Comparison of ENCODE assay signal across 1 cellular context in genomic region chr17:49677933-49678847, GRCh38.
A peak's percentile ranks its signal among the peaks of the same experiment; 100 is the strongest.
TF ChIP-seq lines count a peak whose summit lies in the region.

TSS of gene SPOP (minus strand) at chr17:49678097. CDS start at chr17:49622810, 55,287 bp downstream.

TF ChIP-seq in GM12878, 131 proteins besides CTCF, POLR2A, EP300 and RAD21 (continued from another document and continues in another):
- TF ChIP-seq CEBPZ (IDR thresholded peaks at IDR 0.05; ENCODE audit: low read depth, low read length) (no peak), JUND (IDR thresholded peaks at IDR 0.05; ENCODE audit: low read depth, low read length) (0 out of 2 replicates have a peak, but pooled peaks have one; percentile 20), JUNB (IDR thresholded peaks at IDR 0.05) (no peak), MEF2A (IDR thresholded peaks at IDR 0.05; ENCODE audit: insufficient read depth, low read depth, low read length) (peak; percentile 48; the same call in 1 of the 2 replicates), ZNF687 (IDR thresholded peaks at IDR 0.05) (peak; percentile 37; the same call in 1 of the 2 replicates), STAT1 (conservative IDR thresholded peaks at IDR 0.05) (no peak), DPF2 (IDR thresholded peaks at IDR 0.05) (0 out of 2 replicates have a peak, but pooled peaks have one; percentile 10), ZBTB33 (IDR thresholded peaks at IDR 0.05) (no peak), TARDBP (IDR thresholded peaks at IDR 0.05; ENCODE audit: borderline replicate concordance) (no peak), GABPA (IDR thresholded peaks at IDR 0.05; ENCODE audit: low read depth) (no peak), NBN (IDR thresholded peaks at IDR 0.05) (peak; percentile 99), POU2F2 (IDR thresholded peaks at IDR 0.05; ENCODE audit: borderline replicate concordance, low read depth, low read length) (peak; percentile 65; the same call in 1 of the 3 replicates), MYC (IDR thresholded peaks at IDR 0.05; ENCODE audit: insufficient read depth, insufficient read length, insufficient replicate concordance, low read length, severe bottlenecking) (no peak), BACH1 (IDR thresholded peaks at IDR 0.05; ENCODE audit: borderline replicate concordance) (peak; percentile 91; the same call in 1 of the 2 replicates), ZBTB40 (IDR thresholded peaks at IDR 0.05; ENCODE audit: borderline replicate concordance) (no peak), SPI1 (IDR thresholded peaks at IDR 0.05; ENCODE audit: borderline replicate concordance, insufficient read depth, low read depth, low read length) (no peak), RAD51 (IDR thresholded peaks at IDR 0.05) (no peak), USF1 (IDR thresholded peaks at IDR 0.05; ENCODE audit: borderline replicate concordance, extremely low read length, insufficient read depth, low read depth, low read length) (no peak), LARP7 (IDR thresholded peaks at IDR 0.05) (no peak), IRF4 (IDR thresholded peaks at IDR 0.05; ENCODE audit: low read depth, low read length) (0 out of 2 replicates have a peak, but pooled peaks have one; percentile 27), HCFC1 (IDR thresholded peaks at IDR 0.05; ENCODE audit: low read length) (peak; percentile 16; the same call in 1 of the 2 replicates), TCF12 (IDR thresholded peaks at IDR 0.05; ENCODE audit: low read depth, low read length) (peak; percentile 75), SREBF2 (IDR thresholded peaks at IDR 0.05; ENCODE audit: low read length) (no peak), NR2C1 (IDR thresholded peaks at IDR 0.05) (no peak), HDAC2 (IDR thresholded peaks at IDR 0.05) (peak; percentile 71; the same call in 1 of the 2 replicates), EGR1 (IDR thresholded peaks at IDR 0.05; ENCODE audit: borderline replicate concordance in 1 of 2, low read depth in 2 of 2, low read length in 2 of 2) (peak; percentile 24 to 98; a peak in 2 of 3 replicates), MTA2 (IDR thresholded peaks at IDR 0.05; ENCODE audit: low read depth) (peak; percentile 42; the same call in 1 of the 2 replicates), ELK1 (IDR thresholded peaks at IDR 0.05; ENCODE audit: low read depth, low read length) (peak; percentile 19; the same call in 1 of the 2 replicates), NFIC (IDR thresholded peaks at IDR 0.05; ENCODE audit: low read depth, low read length) (no peak), NFYA (IDR thresholded peaks at IDR 0.05; ENCODE audit: borderline replicate concordance, low read depth, low read length) (no peak), RB1 (IDR thresholded peaks at IDR 0.05; ENCODE audit: borderline replicate concordance) (no peak; the same call in 1 of the 2 replicates), GATAD2B (conservative IDR thresholded peaks at IDR 0.05; ENCODE audit: low read depth) (peak; percentile 49; the same call in 1 of the 2 replicates)
- TF ChIP-seq, protein P1, sequence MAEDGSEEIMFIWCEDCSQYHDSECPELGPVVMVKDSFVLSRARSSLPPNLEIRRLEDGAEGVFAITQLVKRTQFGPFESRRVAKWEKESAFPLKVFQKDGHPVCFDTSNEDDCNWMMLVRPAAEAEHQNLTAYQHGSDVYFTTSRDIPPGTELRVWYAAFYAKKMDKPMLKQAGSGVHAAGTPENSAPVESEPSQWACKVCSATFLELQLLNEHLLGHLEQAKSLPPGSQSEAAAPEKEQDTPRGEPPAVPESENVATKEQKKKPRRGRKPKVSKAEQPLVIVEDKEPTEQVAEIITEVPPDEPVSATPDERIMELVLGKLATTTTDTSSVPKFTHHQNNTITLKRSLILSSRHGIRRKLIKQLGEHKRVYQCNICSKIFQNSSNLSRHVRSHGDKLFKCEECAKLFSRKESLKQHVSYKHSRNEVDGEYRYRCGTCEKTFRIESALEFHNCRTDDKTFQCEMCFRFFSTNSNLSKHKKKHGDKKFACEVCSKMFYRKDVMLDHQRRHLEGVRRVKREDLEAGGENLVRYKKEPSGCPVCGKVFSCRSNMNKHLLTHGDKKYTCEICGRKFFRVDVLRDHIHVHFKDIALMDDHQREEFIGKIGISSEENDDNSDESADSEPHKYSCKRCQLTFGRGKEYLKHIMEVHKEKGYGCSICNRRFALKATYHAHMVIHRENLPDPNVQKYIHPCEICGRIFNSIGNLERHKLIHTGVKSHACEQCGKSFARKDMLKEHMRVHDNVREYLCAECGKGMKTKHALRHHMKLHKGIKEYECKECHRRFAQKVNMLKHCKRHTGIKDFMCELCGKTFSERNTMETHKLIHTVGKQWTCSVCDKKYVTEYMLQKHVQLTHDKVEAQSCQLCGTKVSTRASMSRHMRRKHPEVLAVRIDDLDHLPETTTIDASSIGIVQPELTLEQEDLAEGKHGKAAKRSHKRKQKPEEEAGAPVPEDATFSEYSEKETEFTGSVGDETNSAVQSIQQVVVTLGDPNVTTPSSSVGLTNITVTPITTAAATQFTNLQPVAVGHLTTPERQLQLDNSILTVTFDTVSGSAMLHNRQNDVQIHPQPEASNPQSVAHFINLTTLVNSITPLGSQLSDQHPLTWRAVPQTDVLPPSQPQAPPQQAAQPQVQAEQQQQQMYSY (CRISPR knock-in tag; IDR thresholded peaks at IDR 0.05) = no peak
- TF ChIP-seq, protein P2, sequence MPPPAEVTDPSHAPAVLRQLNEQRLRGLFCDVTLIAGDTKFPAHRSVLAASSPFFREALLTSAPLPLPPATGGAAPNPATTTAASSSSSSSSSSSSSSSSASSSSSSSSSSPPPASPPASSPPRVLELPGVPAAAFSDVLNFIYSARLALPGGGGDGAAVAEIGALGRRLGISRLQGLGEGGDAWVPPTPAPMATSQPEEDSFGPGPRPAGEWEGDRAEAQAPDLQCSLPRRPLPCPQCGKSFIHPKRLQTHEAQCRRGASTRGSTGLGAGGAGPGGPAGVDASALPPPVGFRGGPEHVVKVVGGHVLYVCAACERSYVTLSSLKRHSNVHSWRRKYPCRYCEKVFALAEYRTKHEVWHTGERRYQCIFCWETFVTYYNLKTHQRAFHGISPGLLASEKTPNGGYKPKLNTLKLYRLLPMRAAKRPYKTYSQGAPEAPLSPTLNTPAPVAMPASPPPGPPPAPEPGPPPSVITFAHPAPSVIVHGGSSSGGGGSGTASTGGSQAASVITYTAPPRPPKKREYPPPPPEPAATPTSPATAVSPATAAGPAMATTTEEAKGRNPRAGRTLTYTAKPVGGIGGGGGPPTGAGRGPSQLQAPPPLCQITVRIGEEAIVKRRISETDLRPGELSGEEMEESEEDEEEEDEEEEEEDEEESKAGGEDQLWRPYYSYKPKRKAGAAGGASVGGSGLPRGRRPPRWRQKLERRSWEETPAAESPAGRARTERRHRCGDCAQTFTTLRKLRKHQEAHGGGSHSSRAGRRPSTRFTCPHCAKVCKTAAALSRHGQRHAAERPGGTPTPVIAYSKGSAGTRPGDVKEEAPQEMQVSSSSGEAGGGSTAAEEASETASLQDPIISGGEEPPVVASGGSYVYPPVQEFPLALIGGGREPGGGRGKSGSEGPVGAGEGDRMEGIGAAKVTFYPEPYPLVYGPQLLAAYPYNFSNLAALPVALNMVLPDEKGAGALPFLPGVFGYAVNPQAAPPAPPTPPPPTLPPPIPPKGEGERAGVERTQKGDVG (CRISPR knock-in tag; IDR thresholded peaks at IDR 0.05) = no peak
